In genomic region chr3:88005066-88005465, GRCh38 we compare ENCODE assay signal across 8 cellular contexts.
DNase-seq lines count a peak whose midpoint lies in the region; ATAC-seq and TF ChIP-seq lines count a peak whose summit lies in the region.

No MANE protein-coding gene starts in this region.

- DNase-seq in NCI-H1105 treated with DMSO at 0.1 percent for 48 hours (lab: John Stamatoyannopoulos, UW) (peak; percentile 18), NCI-H1105 (lab: John Stamatoyannopoulos, UW) (no peak), glomerular visceral epithelial cell (ENCODE audit: extremely low spot score) (peak; percentile 1), T1000 (lab: John Stamatoyannopoulos, UW) (no peak)

- ATAC-seq in HG03095 (IDR thresholded peaks at IDR 0.05; ENCODE audit: unreplicated experiment) = peak; percentile 55
- peak; percentile 79 for ATAC-seq in SK-N-SH treated with all-trans-retinoic acid at 6 μM for 48 hours
- ATAC-seq in GM21381 (IDR thresholded peaks at IDR 0.05; ENCODE audit: unreplicated experiment) = no peak
- no peak for ATAC-seq in GM21717 (IDR thresholded peaks at IDR 0.05; ENCODE audit: unreplicated experiment)

TF ChIP-seq in SK-N-SH treated with all-trans-retinoic acid at 6 μM for 48 hours, 23 proteins besides CTCF, POLR2A, EP300 and RAD21:
- no peak for TF ChIP-seq ISL1 (CRISPR knock-in tag; IDR thresholded peaks at IDR 0.05)
- no peak for TF ChIP-seq ZNF8 (CRISPR knock-in tag; IDR thresholded peaks at IDR 0.05)
- TF ChIP-seq BACH2 (CRISPR knock-in tag; IDR thresholded peaks at IDR 0.05; ENCODE audit: borderline replicate concordance) = no peak
- TF ChIP-seq ARNTL (CRISPR knock-in tag; IDR thresholded peaks at IDR 0.05; ENCODE audit: borderline replicate concordance, low read depth) = no peak
- no peak for TF ChIP-seq ZNF565 (CRISPR knock-in tag; conservative IDR thresholded peaks at IDR 0.05; ENCODE audit: low read depth)
- TF ChIP-seq CREB5 (CRISPR knock-in tag; IDR thresholded peaks at IDR 0.05; ENCODE audit: low read depth) = no peak
- TF ChIP-seq PPARA (CRISPR knock-in tag; IDR thresholded peaks at IDR 0.05; ENCODE audit: borderline replicate concordance) = no peak
- TF ChIP-seq GLIS3 (CRISPR knock-in tag; IDR thresholded peaks at IDR 0.05) = no peak
- TF ChIP-seq POU6F1 (CRISPR knock-in tag; IDR thresholded peaks at IDR 0.05; ENCODE audit: borderline replicate concordance, low read depth) = no peak
- TF ChIP-seq CSDC2 (CRISPR knock-in tag; IDR thresholded peaks at IDR 0.05) = no peak
- no peak for TF ChIP-seq TOX (CRISPR knock-in tag; IDR thresholded peaks at IDR 0.05; ENCODE audit: borderline replicate concordance)
- TF ChIP-seq ESRRG (CRISPR knock-in tag; IDR thresholded peaks at IDR 0.05) = no peak
- no peak for TF ChIP-seq SNAI2 (CRISPR knock-in tag; IDR thresholded peaks at IDR 0.05)
- TF ChIP-seq RARB (CRISPR knock-in tag; IDR thresholded peaks at IDR 0.05) = no peak
- no peak for TF ChIP-seq ZC3H10 (CRISPR knock-in tag; IDR thresholded peaks at IDR 0.05)
- no peak for TF ChIP-seq TSHZ2 (CRISPR knock-in tag; IDR thresholded peaks at IDR 0.05)
- no peak for TF ChIP-seq ZNF70 (CRISPR knock-in tag; IDR thresholded peaks at IDR 0.05)
TF ChIP-seq in SK-N-SH treated with all-trans-retinoic acid at 6 μM for 48 hours: peak in this region for 0.

Comparison
In these comparisons a context has a peak if more than half of its experiments do, and no peak if none do; other contexts are left out.
1. DNase-seq: peak in NCI-H1105 treated with DMSO at 0.1 percent for 48 hours (single experiment) and glomerular visceral epithelial cell (single experiment); none in NCI-H1105 (single experiment) and T1000 (single experiment).
2. ATAC-seq: peak in HG03095 (single experiment) and SK-N-SH treated with all-trans-retinoic acid at 6 μM for 48 hours (single experiment); none in GM21381 (single experiment) and GM21717 (single experiment).